Comparison of ENCODE assay signal across 1 cellular context in the genomic region with DNA sequence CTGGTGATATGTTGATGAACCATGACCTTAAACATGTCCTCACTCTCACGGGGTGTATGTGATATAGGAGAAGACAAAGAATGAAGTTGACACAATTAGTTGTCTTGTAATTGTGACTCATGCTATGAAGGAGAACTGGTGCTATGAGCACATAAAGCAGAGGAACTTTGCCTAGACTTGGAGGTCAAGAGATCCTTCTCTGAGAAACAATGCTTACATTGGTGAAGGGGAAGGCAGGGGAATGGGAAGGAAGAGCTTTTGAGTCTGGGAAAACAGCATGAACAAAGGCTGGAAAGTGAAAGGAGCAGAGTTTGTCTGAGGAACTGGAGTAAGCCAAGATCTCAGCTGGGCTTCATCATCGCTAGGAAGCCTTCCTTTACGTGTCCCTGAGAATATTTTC.
TF ChIP-seq lines count a peak whose summit lies in the region.

No MANE protein-coding gene starts in this region.

TF ChIP-seq in HepG2, 621 proteins besides CTCF, POLR2A, EP300 and RAD21 (continued from another document):
- TF ChIP-seq, protein P1, sequence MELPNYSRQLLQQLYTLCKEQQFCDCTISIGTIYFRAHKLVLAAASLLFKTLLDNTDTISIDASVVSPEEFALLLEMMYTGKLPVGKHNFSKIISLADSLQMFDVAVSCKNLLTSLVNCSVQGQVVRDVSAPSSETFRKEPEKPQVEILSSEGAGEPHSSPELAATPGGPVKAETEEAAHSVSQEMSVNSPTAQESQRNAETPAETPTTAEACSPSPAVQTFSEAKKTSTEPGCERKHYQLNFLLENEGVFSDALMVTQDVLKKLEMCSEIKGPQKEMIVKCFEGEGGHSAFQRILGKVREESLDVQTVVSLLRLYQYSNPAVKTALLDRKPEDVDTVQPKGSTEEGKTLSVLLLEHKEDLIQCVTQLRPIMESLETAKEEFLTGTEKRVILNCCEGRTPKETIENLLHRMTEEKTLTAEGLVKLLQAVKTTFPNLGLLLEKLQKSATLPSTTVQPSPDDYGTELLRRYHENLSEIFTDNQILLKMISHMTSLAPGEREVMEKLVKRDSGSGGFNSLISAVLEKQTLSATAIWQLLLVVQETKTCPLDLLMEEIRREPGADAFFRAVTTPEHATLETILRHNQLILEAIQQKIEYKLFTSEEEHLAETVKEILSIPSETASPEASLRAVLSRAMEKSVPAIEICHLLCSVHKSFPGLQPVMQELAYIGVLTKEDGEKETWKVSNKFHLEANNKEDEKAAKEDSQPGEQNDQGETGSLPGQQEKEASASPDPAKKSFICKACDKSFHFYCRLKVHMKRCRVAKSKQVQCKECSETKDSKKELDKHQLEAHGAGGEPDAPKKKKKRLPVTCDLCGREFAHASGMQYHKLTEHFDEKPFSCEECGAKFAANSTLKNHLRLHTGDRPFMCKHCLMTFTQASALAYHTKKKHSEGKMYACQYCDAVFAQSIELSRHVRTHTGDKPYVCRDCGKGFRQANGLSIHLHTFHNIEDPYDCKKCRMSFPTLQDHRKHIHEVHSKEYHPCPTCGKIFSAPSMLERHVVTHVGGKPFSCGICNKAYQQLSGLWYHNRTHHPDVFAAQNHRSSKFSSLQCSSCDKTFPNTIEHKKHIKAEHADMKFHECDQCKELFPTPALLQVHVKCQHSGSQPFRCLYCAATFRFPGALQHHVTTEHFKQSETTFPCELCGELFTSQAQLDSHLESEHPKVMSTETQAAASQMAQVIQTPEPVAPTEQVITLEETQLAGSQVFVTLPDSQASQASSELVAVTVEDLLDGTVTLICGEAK (IDR thresholded peaks at IDR 0.05), result no peak
- TF ChIP-seq, protein P1 (CRISPR knock-in tag; IDR thresholded peaks at IDR 0.05), result no peak
- TF ChIP-seq ZNF3 (CRISPR knock-in tag; IDR thresholded peaks at IDR 0.05) (no peak), U2AF1 (optimal IDR thresholded peaks at IDR 0.05; ENCODE audit: low read depth, low read length) (no peak), RELA (CRISPR knock-in tag; IDR thresholded peaks at IDR 0.05) (no peak)
